8 cellular contexts compared by ENCODE assay signal in the genomic region with DNA sequence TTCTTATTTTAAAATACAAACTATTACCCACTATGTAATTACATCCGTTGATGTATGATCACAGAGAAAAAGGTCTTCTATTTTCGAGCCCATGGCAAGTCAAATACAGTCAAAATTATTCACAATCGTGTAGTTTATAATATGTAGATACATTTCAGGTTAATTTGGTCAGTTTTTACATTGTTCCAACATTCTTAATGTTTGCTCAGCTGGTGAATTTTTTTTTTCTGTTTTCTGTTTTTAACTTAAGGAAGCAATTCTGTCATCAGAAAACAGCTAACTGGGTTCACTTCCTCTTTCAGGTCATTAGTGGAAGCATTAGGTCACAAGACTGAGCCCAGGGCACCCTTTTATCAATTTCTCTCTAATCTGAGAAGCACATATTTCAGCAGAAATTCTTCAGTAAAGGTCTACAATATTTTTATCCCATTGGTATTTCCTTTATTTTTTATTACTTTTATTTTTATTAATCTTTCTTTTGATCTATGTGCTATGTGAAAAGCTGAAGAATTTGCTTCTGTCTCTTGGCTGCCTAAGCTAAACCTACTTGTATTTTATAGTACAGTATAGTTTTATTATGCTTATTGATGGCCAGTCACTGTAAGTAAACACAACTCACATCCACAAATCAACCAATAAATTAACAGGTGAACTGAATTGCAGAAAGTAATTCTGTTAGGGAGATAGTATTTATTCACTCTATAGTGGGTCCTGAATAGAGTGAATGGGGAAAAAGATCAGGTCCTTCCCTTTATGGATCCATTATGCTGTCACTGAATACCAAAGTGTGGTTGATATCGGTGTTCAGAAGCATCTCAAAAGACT.
DNase-seq lines count a peak whose midpoint lies in the region; ATAC-seq, FAIRE-seq and TF ChIP-seq lines count a peak whose summit lies in the region.

No MANE protein-coding gene starts in this region.

- POLR2A ChIA-PET in CD4-positive, alpha-beta T cell (lab: Charles Lee), result interaction anchor here (0.6 to 1.9 kb wide), 10 partner anchors 10 to 492 kb away, joined by 3 to 9 read pairs (median 3); no protein-coding TSS in a partner anchor
- POLR2A ChIA-PET in SK-N-SH (lab: Yijun Ruan, JAX), result no interaction called here

- no peak for DNase-seq in CD4-positive, alpha-beta T cell
- no peak for DNase-seq in HTR-8/SVneo (ENCODE audit: insufficient read length, low spot score)
- no peak for DNase-seq in breast epithelium (ENCODE audit: low spot score in 2 of 2)
- DNase-seq in H9, result no peak
- no peak for DNase-seq in SK-N-SH

- no peak overlapping the region for H4K8ac ChIP-seq in H9 (replicated peaks; ENCODE audit: insufficient read length, low read depth, low read length)

- H2AFZ ChIP-seq in H9 (ENCODE audit: low read length) (no peak overlapping the region), SK-N-SH (ENCODE audit: low read depth) (no peak overlapping the region)

- no peak overlapping the region for H2BK12ac ChIP-seq in H9 (ENCODE audit: insufficient read length, low read depth, low read length)

- H3K23me2 ChIP-seq in H9 (ENCODE audit: insufficient read length, low read depth, low read length, poor library complexity, severe bottlenecking), result no peaks in the 10 kb centered on the region

- no peak overlapping the region for H3K9ac ChIP-seq in H9 (ENCODE audit: extremely low read depth, insufficient read length, low read length)
- no peak overlapping the region for H3K9ac ChIP-seq in SK-N-SH

- no peaks in the 10 kb centered on the region for H3F3A ChIP-seq in SK-N-SH (replicated peaks; ENCODE audit: insufficient read depth)

- H3K9me3 Mint-ChIP-seq in CD4-positive, alpha-beta T cell, result no peaks in the 10 kb centered on the region
- no peaks in the 10 kb centered on the region for H3K9me3 Mint-ChIP-seq in activated naive CD8-positive, alpha-beta T cell (ENCODE audit: low read depth)
- H3K9me3 Mint-ChIP-seq in H9, result no peaks in the 10 kb centered on the region

- H3K4ac ChIP-seq in H9 (ENCODE audit: low read depth, low read length), result no peak overlapping the region

- no peak for TF ChIP-seq EP300 in SK-N-SH (IDR thresholded peaks at IDR 0.05; ENCODE audit: borderline replicate concordance in 1 of 2, low read depth in 1 of 2, low read length in 1 of 2)

- H4K5ac ChIP-seq in H9 (ENCODE audit: insufficient read length, low read depth, low read length), result no peak overlapping the region

- no peak for TF ChIP-seq RAD21 in SK-N-SH (IDR thresholded peaks at IDR 0.05; ENCODE audit: low read length)

- peak overlapping the region; percentile 96 for H3K27ac Mint-ChIP-seq in CD4-positive, alpha-beta T cell
- H3K27ac Mint-ChIP-seq in activated naive CD8-positive, alpha-beta T cell, result peak overlapping the region; percentile 93
- H3K27ac Mint-ChIP-seq in H9, result no peak overlapping the region

- CTCF ChIA-PET in CD4-positive, alpha-beta T cell (lab: Charles Lee), result interaction anchor here (1.9 kb wide), 1 partner anchor 13 kb away, joined by 10 read pairs; no protein-coding TSS in a partner anchor
- CTCF ChIA-PET in SK-N-SH (lab: Yijun Ruan, JAX), result interaction anchor here (0.7 to 2.1 kb wide), 5 partner anchors 10 to 38 kb away, joined by 3 to 6 read pairs (median 5); no protein-coding TSS in a partner anchor

- H3K4me3 ChIP-seq in breast epithelium (no peak overlapping the region), SK-N-SH (ENCODE audit: low read depth in 2 of 2, low read length in 1 of 2) (no peak overlapping the region)

- no peaks in the 10 kb centered on the region for H3K9me2 ChIP-seq in SK-N-SH

- intact Hi-C loops in CD4-positive, alpha-beta T cell (cut with DNase I, micrococcal nuclease), result no loop called here
- intact Hi-C loops in breast epithelium (cut with DNase I; ENCODE audit: low total_unique reads), result no loop called here

- no peak overlapping the region for H3K23ac ChIP-seq in H9 (ENCODE audit: insufficient read length, low read depth, low read length)

- no peak for TF ChIP-seq POLR2A in breast epithelium (IDR thresholded peaks at IDR 0.05)

- no peak overlapping the region for H3K14ac ChIP-seq in H9 (ENCODE audit: insufficient read depth, low read length)

- H4K20me1 ChIP-seq in H9 (ENCODE audit: control insufficient read depth, insufficient read depth, insufficient read length) (no peaks in the 10 kb centered on the region), SK-N-SH (ENCODE audit: insufficient read depth) (no peaks in the 10 kb centered on the region)

- H2AK5ac ChIP-seq in H9 (ENCODE audit: insufficient read length, low read length), result no peak overlapping the region

- H2BK15ac ChIP-seq in H9 (ENCODE audit: low read depth, low read length), result no peak overlapping the region

- no peaks in the 10 kb centered on the region for H3K27me3 Mint-ChIP-seq in CD4-positive, alpha-beta T cell
- H3K27me3 Mint-ChIP-seq in activated naive CD8-positive, alpha-beta T cell, result no peaks in the 10 kb centered on the region
- no peaks in the 10 kb centered on the region for H3K27me3 Mint-ChIP-seq in H9 (ENCODE audit: low read depth)

- H4K91ac ChIP-seq in H9 (ENCODE audit: insufficient read length, low read depth, low read length), result no peak overlapping the region

- H3K56ac ChIP-seq in H9 (ENCODE audit: insufficient read length, low read depth, low read length), result no peak overlapping the region

- no peak overlapping the region for H2BK20ac ChIP-seq in H9 (ENCODE audit: low read depth, low read length, poor library complexity, severe bottlenecking)

- peak overlapping the region; percentile 72 for H3K4me3 Mint-ChIP-seq in CD4-positive, alpha-beta T cell
- peak overlapping the region; percentile 76 for H3K4me3 Mint-ChIP-seq in activated naive CD8-positive, alpha-beta T cell
- no peak overlapping the region for H3K4me3 Mint-ChIP-seq in H9

- H3K4me1 ChIP-seq in breast epithelium (peaks cover 0 to 4% of the 10 kb centered on the region in 2 donors), H9 (ENCODE audit: insufficient read depth, low read length) (peaks cover 5% of the 10 kb centered on the region; the same call in 1 of the 2 replicates), SK-N-SH (ENCODE audit: control insufficient read depth in 1 of 2, insufficient read depth in 2 of 2, low read depth in 1 of 2, low read length in 1 of 2) (peaks cover 0 to 38% of the 10 kb centered on the region in 2 experiments; a peak in 2 of 4 replicates)

- no peak for ATAC-seq in CD4-positive, alpha-beta T cell (ENCODE audit: poor library complexity)
- ATAC-seq in GM19395 (IDR thresholded peaks at IDR 0.05; ENCODE audit: unreplicated experiment) (peak; percentile 68), HG03432 (IDR thresholded peaks at IDR 0.05; ENCODE audit: unreplicated experiment) (peak; percentile 54)

- H3K79me2 ChIP-seq in H9 (ENCODE audit: insufficient read depth, low read length), result no peaks in the 10 kb centered on the region
- H3K79me2 ChIP-seq in SK-N-SH (ENCODE audit: insufficient read depth), result no peaks in the 10 kb centered on the region

- H3K36me3 ChIP-seq in breast epithelium (no peaks in the 10 kb centered on the region), SK-N-SH (replicated peaks in 1 of 2; ENCODE audit: control insufficient read depth in 1 of 2, insufficient read depth in 2 of 2, low read length in 1 of 2) (peaks cover 0 to 21% of the 10 kb centered on the region in 2 experiments)

- H3K4me2 ChIP-seq in H9 (ENCODE audit: insufficient read depth, insufficient read length, low read length) (no peak overlapping the region), SK-N-SH (no peak overlapping the region)

- TF ChIP-seq CTCF in CD4-positive, alpha-beta T cell (IDR thresholded peaks at IDR 0.05), result no peak
- no peak for TF ChIP-seq CTCF in breast epithelium (IDR thresholded peaks at IDR 0.05)
- no peak for TF ChIP-seq CTCF in H9 (conservative IDR thresholded peaks at IDR 0.05)
- TF ChIP-seq CTCF in SK-N-SH (IDR thresholded peaks at IDR 0.05), result no peak

- H3K9me3 ChIP-seq in CD4-positive, alpha-beta T cell (ENCODE audit: control insufficient read depth, low read length), result no peaks in the 10 kb centered on the region
- H3K9me3 ChIP-seq in breast epithelium (no peaks in the 10 kb centered on the region), H9 (ENCODE audit: control insufficient read depth, low read depth, low read length) (no peaks in the 10 kb centered on the region), SK-N-SH (no peaks in the 10 kb centered on the region)

- H3K27me3 ChIP-seq in CD4-positive, alpha-beta T cell (ENCODE audit: control insufficient read depth, insufficient read depth, low read length), result no peaks in the 10 kb centered on the region
- H3K27me3 ChIP-seq in breast epithelium, result no peaks in the 10 kb centered on the region
- no peaks in the 10 kb centered on the region for H3K27me3 ChIP-seq in H9 (ENCODE audit: insufficient read depth, low read length)
- H3K27me3 ChIP-seq in SK-N-SH (ENCODE audit: insufficient read depth), result peaks cover 5% of the 10 kb centered on the region; the same call in 1 of the 2 replicates

- peak overlapping the region; percentile 88 for H3K27ac ChIP-seq in CD4-positive, alpha-beta T cell (ENCODE audit: low read depth, low read length)
- no peak overlapping the region for H3K27ac ChIP-seq in breast epithelium
- H3K27ac ChIP-seq in H9 (ENCODE audit: insufficient read length, low read depth, low read length), result no peak overlapping the region
- peak overlapping the region in 1 of 2 experiments; percentile 81; a peak in 2 of 4 replicates for H3K27ac ChIP-seq in SK-N-SH (ENCODE audit: low read depth in 2 of 2, low read length in 1 of 2)

- H3T11ph ChIP-seq in H9 (ENCODE audit: low read length), result no peak overlapping the region

- peaks cover 66% of the 10 kb centered on the region for H3K4me1 Mint-ChIP-seq in CD4-positive, alpha-beta T cell (ENCODE audit: low read depth)
- peaks cover 57% of the 10 kb centered on the region for H3K4me1 Mint-ChIP-seq in activated naive CD8-positive, alpha-beta T cell (ENCODE audit: low read depth)
- peaks cover 26 to 29% of the 10 kb centered on the region in 2 experiments for H3K4me1 Mint-ChIP-seq in H9

- H3K36me3 Mint-ChIP-seq in CD4-positive, alpha-beta T cell (ENCODE audit: low read depth), result no peaks in the 10 kb centered on the region
- H3K36me3 Mint-ChIP-seq in activated naive CD8-positive, alpha-beta T cell, result no peaks in the 10 kb centered on the region
- no peaks in the 10 kb centered on the region for H3K36me3 Mint-ChIP-seq in H9 (ENCODE audit: insufficient read depth in 1 of 3, low read depth in 3 of 3)

- no peaks in the 10 kb centered on the region for H3K79me1 ChIP-seq in H9 (ENCODE audit: insufficient read depth, low read depth, low read length, poor library complexity, severe bottlenecking)

- H2BK5ac ChIP-seq in H9 (ENCODE audit: insufficient read length, low read length), result no peak overlapping the region

- H2BK120ac ChIP-seq in H9 (ENCODE audit: low read depth, low read length, poor library complexity, severe bottlenecking), result no peak overlapping the region

- no peak for FAIRE-seq in HTR-8/SVneo (lab: Jason Lieb, UNC)

- WGBS in H9 (ENCODE audit: extremely low coverage, insufficient read length, low lambda C conversion rate), result no CpG with 5 or more reads among the region's 4 CpGs
- WGBS in SK-N-SH (ENCODE audit: low lambda C conversion rate), result 51% methylated on average over 4 of the region's 4 CpGs

- H3K18ac ChIP-seq in H9 (ENCODE audit: insufficient read length, low read depth, low read length), result no peak overlapping the region

TF ChIP-seq in SK-N-SH, 30 proteins besides CTCF, POLR2A, EP300 and RAD21 (continues in another document):
- TF ChIP-seq RFX5 (IDR thresholded peaks at IDR 0.05; ENCODE audit: low read length), result no peak
- TF ChIP-seq RXRA (IDR thresholded peaks at IDR 0.05; ENCODE audit: borderline replicate concordance, low read depth), result no peak
- TF ChIP-seq SMC3 (IDR thresholded peaks at IDR 0.05; ENCODE audit: low read depth, low read length), result no peak

Comparison
In these comparisons a context has a peak if more than half of its experiments do, and no peak if none do; other contexts are left out.
1. H3K27ac Mint-ChIP-seq: peak in CD4-positive, alpha-beta T cell (single experiment) and activated naive CD8-positive, alpha-beta T cell (single experiment); none in H9 (0 of 3).
2. H3K4me3 Mint-ChIP-seq: peak in CD4-positive, alpha-beta T cell (single experiment) and activated naive CD8-positive, alpha-beta T cell (single experiment); none in H9 (0 of 2).